Comparison of ENCODE assay signal across 8 cellular contexts in genomic region chr19:2613507-2614295, GRCh38.
DNase-seq lines count a peak whose midpoint lies in the region; ATAC-seq and TF ChIP-seq lines count a peak whose summit lies in the region.

No MANE protein-coding gene starts in this region.

- H3K9me3 Mint-ChIP-seq in activated B cell treated with CpG ODN at 0.5 μM for 24 hours (no peaks in the 10 kb centered on the region), memory B cell (no peaks in the 10 kb centered on the region)

- H3K9ac ChIP-seq in HCT116 (ENCODE audit: low read length) = no peak overlapping the region; the same call in 1 of the 2 replicates

- H3K36me3 Mint-ChIP-seq in activated B cell treated with CpG ODN at 0.5 μM for 24 hours (ENCODE audit: low read depth) (peaks cover 2% of the 10 kb centered on the region), memory B cell (peaks cover 2% of the 10 kb centered on the region)

- H3K4me3 ChIP-seq in HCT116 (replicated peaks in 1 of 2; ENCODE audit: low read depth in 1 of 2, low read length in 2 of 2) (no peak overlapping the region), tibial artery (no peak overlapping the region)

- BruUV-seq in HCT116 (replicated peaks; lab: Mats Ljungman, UMichigan) = no TSS peak

- H3K9me2 ChIP-seq in HCT116 (ENCODE audit: insufficient read depth) = no peaks in the 10 kb centered on the region

- peak overlapping the region; percentile 79 for H3K27ac Mint-ChIP-seq in activated B cell treated with CpG ODN at 0.5 μM for 24 hours
- peak overlapping the region; percentile 65 for H3K27ac Mint-ChIP-seq in memory B cell

- DNase-seq in AG09319 (ENCODE audit: extremely low read depth, low read depth) (no peak), HCT116 (ENCODE audit: low read depth, low spot score) (no peak), activated B cell treated with CpG ODN at 0.5 μM for 24 hours (peak; percentile 61), cerebellum (ENCODE audit: low spot score) (peak; percentile 66), memory B cell (ENCODE audit: low spot score in 2 of 2) (peak in 1 of 2 donors; percentile 66), tibial artery (peak; percentile 25 to 73), NCI-H1436 (lab: John Stamatoyannopoulos, UW) (no peak)

- no peak for TF ChIP-seq POLR2A in HCT116 (IDR thresholded peaks at IDR 0.05; ENCODE audit: borderline replicate concordance, extremely low read depth, insufficient read depth, insufficient read length)

- intact Hi-C loops in HCT116 (cut with micrococcal nuclease) (loop anchor here (5.0 to 10.0 kb wide), 2 partner anchors 336 to 459 kb away; partner anchors contain the start of gene AP3D1), activated B cell treated with CpG ODN at 0.5 μM for 24 hours (cut with micrococcal nuclease) (loop anchor here (1.0 to 10.0 kb wide), 4 partner anchors 8 to 759 kb away; no protein-coding TSS in a partner anchor), tibial artery (cut with DNase I; ENCODE audit: low total_unique reads) (loop anchor here (5.0 kb wide), 1 partner anchor 36 kb away; no protein-coding TSS in a partner anchor)

- TF ChIP-seq RAD21 in HCT116 (IDR thresholded peaks at IDR 0.05; ENCODE audit: low read depth) = peak; percentile 83

- H3K36me3 ChIP-seq in HCT116 (ENCODE audit: control insufficient read depth in 1 of 2, insufficient read depth in 2 of 2, low read length in 2 of 2) (no peaks in the 10 kb centered on the region), tibial artery (no peaks in the 10 kb centered on the region)

- H3K4me1 ChIP-seq in HCT116 (ENCODE audit: control insufficient read depth in 1 of 2, insufficient read depth in 2 of 2, low read length in 2 of 2) (peaks cover 22 to 41% of the 10 kb centered on the region in 2 experiments), tibial artery (peaks cover 0 to 24% (median 17%) of the 10 kb centered on the region in 4 donors)

- H3K4me2 ChIP-seq in HCT116 (ENCODE audit: low read length) = peak overlapping the region; percentile 24

- H4K20me1 ChIP-seq in HCT116 (ENCODE audit: insufficient read depth) = no peaks in the 10 kb centered on the region

- H3K9me3 ChIP-seq in HCT116 (ENCODE audit: control insufficient read depth in 1 of 2, insufficient read depth in 1 of 2, low read depth in 1 of 2, low read length in 2 of 2) (no peaks in the 10 kb centered on the region), tibial artery (no peaks in the 10 kb centered on the region)

- TF ChIP-seq CTCF in AG09319 (IDR thresholded peaks at IDR 0.05; ENCODE audit: low read depth, low read length) = peak; percentile 87
- TF ChIP-seq CTCF in HCT116 (IDR thresholded peaks at IDR 0.05 in 2 of 3, conservative IDR thresholded peaks at IDR 0.05 in 1 of 3; ENCODE audit: borderline replicate concordance in 1 of 3, insufficient read depth in 1 of 3, low read depth in 2 of 3, low read length in 2 of 3) = peak; percentile 59 to 97 (median 91); a peak in 5 of 6 replicates
- peak; percentile 71 for TF ChIP-seq CTCF in activated B cell treated with CpG ODN at 0.5 μM for 24 hours (IDR thresholded peaks at IDR 0.05)
- TF ChIP-seq CTCF in tibial artery (IDR thresholded peaks at IDR 0.05) = peak; percentile 74 to 90

- ATAC-seq in HCT116 = peak; percentile 63
- ATAC-seq in activated B cell treated with CpG ODN at 0.5 μM for 24 hours (ENCODE audit: low read depth) = peak; percentile 43
- ATAC-seq in memory B cell (ENCODE audit: low read depth) = peak; percentile 28
- no peak for ATAC-seq in HG03159 (IDR thresholded peaks at IDR 0.05; ENCODE audit: unreplicated experiment)

- peak overlapping the region; percentile 49 for H3K4me3 Mint-ChIP-seq in activated B cell treated with CpG ODN at 0.5 μM for 24 hours
- H3K4me3 Mint-ChIP-seq in memory B cell = peak overlapping the region; percentile 3

- RAD21 ChIA-PET in HCT116 (lab: Charles Lee; ENCODE audit: low non-redundant PET in 1 of 2, low total read pairs in 2 of 2, uncharacterized antibody in 2 of 2, unreplicated experiment in 2 of 2) = interaction anchor here in 1 of 2 experiments (0.8 kb wide), 1 partner anchor 138 kb away, joined by 3 read pairs; the partner anchor contains the start of gene GADD45B

- H3K27me3 ChIP-seq in HCT116 (ENCODE audit: insufficient read depth, low read length) (no peaks in the 10 kb centered on the region), tibial artery (peaks cover 0 to 28% of the 10 kb centered on the region in 2 donors)

- no peaks in the 10 kb centered on the region for H3K27me3 Mint-ChIP-seq in activated B cell treated with CpG ODN at 0.5 μM for 24 hours
- H3K27me3 Mint-ChIP-seq in memory B cell = no peaks in the 10 kb centered on the region

- H3K27ac ChIP-seq in HCT116 (ENCODE audit: low read depth, low read length) (no peak overlapping the region), tibial artery (no peak overlapping the region)

- H2AFZ ChIP-seq in HCT116 (ENCODE audit: low read depth, low read length, poor library complexity, severe bottlenecking) = no peak overlapping the region

- CTCF ChIA-PET in HCT116 (lab: Charles Lee) (interaction anchor here (0.6 to 1.5 kb wide), 14 partner anchors 11 to 230 kb away, joined by 3 to 8 read pairs (median 4); partner anchors contain the start of genes GADD45B and THOP1), activated B cell treated with CpG ODN at 0.5 μM for 24 hours (lab: Charles Lee) (interaction anchor here (0.8 to 16.3 kb wide), 15 partner anchors 11 to 378 kb away, joined by 3 to 336 read pairs (median 4); partner anchors contain the start of genes GADD45B, LMNB2 and TIMM13)

- POLR2A ChIA-PET in HCT116 (lab: Charles Lee) = interaction anchor here (2.4 to 8.0 kb wide), 2 partner anchors 137 to 138 kb away, joined by 13 to 67 read pairs; partner anchors contain the start of gene GADD45B
- POLR2A ChIA-PET in activated B cell treated with CpG ODN at 0.5 μM for 24 hours (lab: Charles Lee) = interaction anchor here (0.6 to 29.7 kb wide), 13 partner anchors 13 to 563 kb away, joined by 3 to 979 read pairs (median 5); partner anchors contain the start of gene GADD45B

- H3K4me1 Mint-ChIP-seq in activated B cell treated with CpG ODN at 0.5 μM for 24 hours = peaks cover 91% of the 10 kb centered on the region
- peaks cover 44% of the 10 kb centered on the region for H3K4me1 Mint-ChIP-seq in memory B cell

- H3K79me2 ChIP-seq in HCT116 (ENCODE audit: insufficient read depth, low read length) = no peaks in the 10 kb centered on the region

TF ChIP-seq in HCT116, 20 proteins besides CTCF, POLR2A, EP300 and RAD21:
- TF ChIP-seq JUND (IDR thresholded peaks at IDR 0.05) = no peak
- TF ChIP-seq FOSL1 (IDR thresholded peaks at IDR 0.05; ENCODE audit: low read depth) = no peak
- no peak for TF ChIP-seq ZBTB33 (IDR thresholded peaks at IDR 0.05; ENCODE audit: extremely low read depth, insufficient replicate concordance, low read length)
- no peak for TF ChIP-seq REST (IDR thresholded peaks at IDR 0.05; ENCODE audit: low read depth)
- no peak for TF ChIP-seq EZH2 (IDR thresholded peaks at IDR 0.05)
- TF ChIP-seq ATF3 (IDR thresholded peaks at IDR 0.05) = no peak
- TF ChIP-seq TCF7L2 (IDR thresholded peaks at IDR 0.05; ENCODE audit: borderline replicate concordance, extremely low read depth, insufficient read depth, insufficient read length) = no peak
- TF ChIP-seq EGR1 (IDR thresholded peaks at IDR 0.05; ENCODE audit: low read depth) = no peak
- no peak for TF ChIP-seq EZH2phosphoT487 (IDR thresholded peaks at IDR 0.05; ENCODE audit: borderline replicate concordance)
- TF ChIP-seq POLR2AphosphoS5 (IDR thresholded peaks at IDR 0.05; ENCODE audit: low read depth, low read length) = no peak

Comparison
In these comparisons a context has a peak if more than half of its experiments do, and no peak if none do; other contexts are left out.
1. DNase-seq: peak in activated B cell treated with CpG ODN at 0.5 μM for 24 hours (single experiment), cerebellum (single experiment) and tibial artery (2 of 2); none in AG09319 (single experiment), HCT116 (single experiment) and NCI-H1436 (single experiment).
2. Peak in every context shown above with its lines, with median percentiles within 50 percentile points of each other: CTCF ChIP-seq.